In the genomic region with DNA sequence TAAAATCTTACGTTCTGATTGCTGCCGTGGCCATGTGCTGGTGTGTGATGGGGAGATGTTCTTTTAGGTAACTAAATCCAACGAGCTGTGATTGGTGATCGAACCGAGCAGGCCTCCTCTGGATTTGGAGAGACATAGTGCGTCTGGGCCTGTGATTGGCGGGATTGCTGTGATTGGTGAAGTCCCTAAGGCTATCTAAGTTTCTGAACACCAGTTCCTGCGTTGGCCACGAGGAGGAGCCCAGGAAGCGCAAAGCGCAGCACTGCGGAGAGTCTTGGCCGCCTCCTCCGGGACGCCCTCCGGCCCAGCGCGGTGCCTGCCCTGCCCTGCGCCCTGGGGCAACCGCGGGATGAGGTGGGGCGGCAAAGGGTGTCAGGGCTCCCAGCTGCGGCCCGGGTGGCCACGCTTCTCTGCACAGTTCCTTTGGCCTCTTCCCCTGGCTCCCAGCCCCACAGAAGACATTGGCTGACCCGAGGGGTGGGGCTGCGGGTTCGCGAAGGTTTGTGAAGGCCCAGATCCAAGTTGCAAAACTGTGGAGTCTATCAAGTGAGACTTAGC, we compare ENCODE assay signal across 8 cellular contexts. TPM values are rescaled to one million over a fixed set of nuclear protein-coding genes. Genes with fewer than 3 reads are reported as not detected.
DNase-seq lines count a peak whose midpoint lies in the region; ATAC-seq and TF ChIP-seq lines count a peak whose summit lies in the region.

No MANE protein-coding gene starts in this region.

- H3K27me3 ChIP-seq in body of pancreas: no peaks in the 10 kb centered on the region

- intact Hi-C loops in body of pancreas (cut with DNase I): no loop called here

- no peaks in the 10 kb centered on the region for H3K9me3 ChIP-seq in body of pancreas

- H3K4me1 ChIP-seq in body of pancreas: peaks cover 29% of the 10 kb centered on the region

- H3K4me3 ChIP-seq in body of pancreas: no peak overlapping the region

- TF ChIP-seq POLR2A in body of pancreas (IDR thresholded peaks at IDR 0.05): no peak

- ATAC-seq in GM21529 (IDR thresholded peaks at IDR 0.05; ENCODE audit: unreplicated experiment) (peak; percentile 73), body of pancreas (peak; percentile 26), HG03457 (IDR thresholded peaks at IDR 0.05; ENCODE audit: unreplicated experiment) (no peak)

- H3K36me3 ChIP-seq in body of pancreas (replicated peaks in 1 of 2; ENCODE audit: insufficient read depth in 1 of 2, low read depth in 2 of 2): no peaks in the 10 kb centered on the region

- WGBS in body of pancreas, 2 donors: 39 to 55% methylated on average over 19 to 29 of the region's 29 CpGs

- H3K27ac ChIP-seq in body of pancreas: no peak overlapping the region

- peak; percentile 69 for DNase-seq in Ammon's horn (ENCODE audit: low spot score)
- peak; percentile 31 to 60 for DNase-seq in NCI-H1930 (lab: John Stamatoyannopoulos, UW)
- DNase-seq in UCSD-AML1 (lab: John Stamatoyannopoulos, UW; ENCODE audit: unreplicated experiment): peak; percentile 67
- peak; percentile 38 to 56 (median 46) for DNase-seq in body of pancreas
- peak; percentile 95 for DNase-seq in iPS-NIHi11 (ENCODE audit: low spot score)
- peak; percentile 65 to 77 (median 72) for DNase-seq in stimulated activated CD4-positive, alpha-beta T cell treated with anti-CD3 and anti-CD28 coated beads, Interleukin-12 subunit alpha, Interleukin-12 subunit beta, amount 100 ng/mL, for 48 hours (ENCODE audit: low read depth in 2 of 3, low spot score in 1 of 3)

- TF ChIP-seq CTCF in body of pancreas (IDR thresholded peaks at IDR 0.05): peak in 6 of 7 experiments; percentile 15 to 47 (median 35)

RNA-seq across cellular contexts. Expression of a gene that starts 33.0 kb away (rescaled TPM):
- 10 to 100 TPM; 28.3 to 28.5 TPM for total RNA-seq in body of pancreas

RNA-seq across cellular contexts. Expression of a gene that starts 51.7 kb away (rescaled TPM):
- not detected for total RNA-seq in body of pancreas
